In the genomic region with DNA sequence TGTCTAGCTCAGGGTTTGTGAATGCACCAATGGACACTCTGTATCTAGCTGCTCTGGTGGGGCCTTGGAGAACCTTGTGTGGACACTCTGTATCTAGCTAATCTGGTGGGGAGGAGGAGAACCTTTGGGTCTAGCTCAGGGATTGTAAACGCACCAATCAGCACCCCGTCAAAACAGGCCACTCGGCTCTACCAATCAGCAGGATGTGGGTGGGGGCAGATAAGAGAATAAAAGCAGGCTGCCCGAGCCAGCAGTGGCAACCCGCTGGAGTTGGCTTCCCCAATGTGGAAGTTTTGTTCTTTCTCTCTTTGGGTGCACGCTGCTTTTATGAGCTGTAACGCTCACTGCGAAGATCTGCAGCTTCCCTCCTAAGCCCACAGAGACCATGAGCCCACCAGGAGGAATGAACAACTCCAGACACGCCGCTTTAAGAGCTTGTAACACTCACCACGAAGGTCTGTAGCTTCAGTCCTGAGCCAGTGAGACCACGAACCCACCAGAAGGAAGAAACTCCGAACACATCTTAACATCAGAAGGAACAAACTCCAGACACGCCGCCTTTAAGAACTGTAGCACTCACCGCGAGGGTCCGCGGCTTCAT, we compare ENCODE assay signal across 1 cellular context. TPM values are rescaled to one million over a fixed set of nuclear protein-coding genes. Genes with fewer than 3 reads are reported as not detected.
"Had no signal": no experiment of that assay in that cellular context is flagged by ENCODE, and none has a peak within 500 bp of the region (broad histone marks: within the 10 kb centered on the region; RNA-seq: fewer than 3 reads in every experiment).

No MANE protein-coding gene starts in this region.

RNA-seq across cellular contexts. Expression of gene VWF, which starts 35.7 kb away (rescaled TPM):
- total RNA-seq: natural killer cell treated with Interleukin-12 subunit alpha and Interleukin-12 subunit beta and Interleukin-15 and Interleukin-18, amount 100 ng/mL, for 72 hours had no signal
